Comparison of ENCODE assay signal across 13 cellular contexts in genomic region chr2:19369341-19369955, GRCh38. TPM values are rescaled to one million over a fixed set of nuclear protein-coding genes. Genes with fewer than 3 reads are reported as not detected.
DNase-seq lines count a peak whose midpoint lies in the region; ATAC-seq, FAIRE-seq and TF ChIP-seq lines count a peak whose summit lies in the region.
"Had no signal": no experiment of that assay in that cellular context is flagged by ENCODE, and none has a peak within 500 bp of the region (broad histone marks: within the 10 kb centered on the region; RNA-seq: fewer than 3 reads in every experiment).

No MANE protein-coding gene starts in this region.

- DNase-seq in A549 (ENCODE audit: low read depth in 1 of 2, low spot score in 1 of 2): peak in 1 of 2 experiments; percentile 58
- DNase-seq in HCEC 1CT: peak; percentile 59
- peak; percentile 68 for DNase-seq in PC-3
- peak; percentile 74 for DNase-seq in fibroblast of the aortic adventitia (ENCODE audit: low read depth)
- DNase-seq: activated CD4-positive, CD25-positive, alpha-beta regulatory T cell treated with anti-CD3 and anti-CD28 coated beads, Interleukin-2, amount 50 U/mL, for 72 hours; CD8-positive, alpha-beta memory T cell; NCI-H1930; stimulated activated CD8-positive, alpha-beta memory T cell treated with anti-CD3 and anti-CD28 coated beads, Interleukin-4, amount 100 ng/mL, for 48 hours had no signal

- ATAC-seq in A549: peak; percentile 48 to 84; a peak in 4 of 6 replicates
- peak; percentile 74 for ATAC-seq in PC-3
- no peak for ATAC-seq in GM19397 (IDR thresholded peaks at IDR 0.05; ENCODE audit: unreplicated experiment)
- no peak for ATAC-seq in HG02885 (IDR thresholded peaks at IDR 0.05; ENCODE audit: poor library complexity, unreplicated experiment)
- ATAC-seq in HG03354 (IDR thresholded peaks at IDR 0.05; ENCODE audit: poor library complexity, severe bottlenecking, unreplicated experiment): no peak
- no peak for ATAC-seq in HG02970 (IDR thresholded peaks at IDR 0.05; ENCODE audit: low FRiP score, unreplicated experiment)

- intact Hi-C loops in PC-3 (cut with micrococcal nuclease): loop anchor here (1.0 to 2.0 kb wide), 4 partner anchors 169 to 494 kb away; no protein-coding TSS in a partner anchor

- WGBS in A549 (ENCODE audit: missing lambda C conversion rate): 56% methylated on average over 2 of the region's 2 CpGs

- no peak overlapping the region for H2AFZ ChIP-seq in PC-3 (ENCODE audit: low read length)

- no peaks in the 10 kb centered on the region for H3F3A ChIP-seq in PC-3 (ENCODE audit: low read length, unreplicated experiment)

- no peak overlapping the region for H3K4me2 ChIP-seq in A549
- no peak overlapping the region for H3K4me2 ChIP-seq in PC-3 (ENCODE audit: low read length)

- H4K20me1 ChIP-seq in PC-3 (ENCODE audit: low read length): no peaks in the 10 kb centered on the region

- no peak overlapping the region for H3K9ac ChIP-seq in PC-3 (ENCODE audit: low read length)

- H3K4me3 ChIP-seq in A549 (no peak overlapping the region), PC-3 (ENCODE audit: low read length) (no peak overlapping the region), fibroblast of the aortic adventitia (ENCODE audit: low read depth, low read length) (no peak overlapping the region)
- H3K4me3 ChIP-seq: prostate gland had no signal

- TF ChIP-seq CTCF in A549 (IDR thresholded peaks at IDR 0.05) (peak; percentile 61), PC-3 (conservative IDR thresholded peaks at IDR 0.05; ENCODE audit: low read depth, low read length) (peak; percentile 83), fibroblast of the aortic adventitia (IDR thresholded peaks at IDR 0.05; ENCODE audit: insufficient read depth, low read length) (peak; percentile 70)

- H3K9me3 ChIP-seq in A549 (no peaks in the 10 kb centered on the region), PC-3 (ENCODE audit: low read length) (no peaks in the 10 kb centered on the region)
- H3K9me3 ChIP-seq: prostate gland had no signal

- H3K79me2 ChIP-seq in PC-3 (ENCODE audit: low read length): no peaks in the 10 kb centered on the region

- TF ChIP-seq EP300 in A549 (IDR thresholded peaks at IDR 0.05): no peak

- CTCF ChIA-PET in A549 (lab: Yijun Ruan, JAX) (interaction anchor here (0.6 to 5.4 kb wide), 45 partner anchors 8 to 925 kb away, joined by 3 to 61 read pairs (median 4); partner anchors contain the start of gene OSR1), PC-3 (lab: Charles Lee) (interaction anchor here (0.5 to 1.2 kb wide), 7 partner anchors 200 to 927 kb away, joined by 3 to 9 read pairs (median 5); no protein-coding TSS in a partner anchor)

- TF ChIP-seq RAD21 in A549 (conservative IDR thresholded peaks at IDR 0.05 in 1 of 2, IDR thresholded peaks at IDR 0.05 in 1 of 2): peak; percentile 81 to 84

- BruUV-seq in PC-3 (replicated peaks; lab: Mats Ljungman, UMichigan): no TSS peak

- no peak for FAIRE-seq in A549 (lab: Jason Lieb, UNC)

- H3K9me2 ChIP-seq in PC-3 (replicated peaks; ENCODE audit: low read length): no peaks in the 10 kb centered on the region

- H3K4me1 ChIP-seq in A549 (no peaks in the 10 kb centered on the region), PC-3 (ENCODE audit: insufficient read depth, low read length) (no peaks in the 10 kb centered on the region)
- H3K4me1 ChIP-seq: prostate gland had no signal

- H3K36me3 ChIP-seq in PC-3 (ENCODE audit: low read depth, low read length): no peaks in the 10 kb centered on the region
- H3K36me3 ChIP-seq: prostate gland had no signal

- H3K27ac ChIP-seq in A549 (peak overlapping the region in 1 of 2 experiments; percentile 34; a peak in 3 of 6 replicates), PC-3 (ENCODE audit: low read length) (no peak overlapping the region)
- H3K27ac ChIP-seq: prostate gland had no signal

- no peaks in the 10 kb centered on the region for H3K27me3 ChIP-seq in PC-3 (ENCODE audit: low read length)

- POLR2A ChIA-PET in A549 (lab: Yijun Ruan, JAX): interaction anchor here (0.7 to 1.0 kb wide), 2 partner anchors 22 to 378 kb away, joined by 3 to 4 read pairs; no protein-coding TSS in a partner anchor
- POLR2A ChIA-PET in PC-3 (lab: Charles Lee; ENCODE audit: unreplicated experiment): no interaction called here

- no peak for TF ChIP-seq POLR2A in A549 (IDR thresholded peaks at IDR 0.05; ENCODE audit: low read length)

TF ChIP-seq in A549, 52 proteins besides CTCF, POLR2A, EP300 and RAD21:
- no peak for TF ChIP-seq GATA3 (IDR thresholded peaks at IDR 0.05; ENCODE audit: borderline replicate concordance)
- TF ChIP-seq SMC3 (IDR thresholded peaks at IDR 0.05): peak; percentile 83

RNA-seq across cellular contexts. Expression of gene OSR1, which starts 11.0 kb away (rescaled TPM):
- polyA plus RNA-seq in A549 (2011; rRNA removed) (1.5 and 1.8 TPM in 2 replicates), A549 (2017; fragmentation: RNase III; extraction: RNeasy Plus Mini Kit Qiagen cat#74134 plus additional on column Dnase treatment) (3.9 to 4.5 TPM (median 4.4 TPM) in 3 replicates)
- polyA plus RNA-seq in A549 (2012; cell fraction: cytosol; rRNA removed): 3.7 and 4.4 TPM in 2 replicates
- polyA plus RNA-seq in A549 (2012; cell fraction: nucleus; rRNA removed): 6.4 and 8.1 TPM in 2 replicates
- 1.6 and 1.7 TPM in 2 replicates for polyA minus RNA-seq in A549 (2011; rRNA and poly(A)+ RNA removed)
- total RNA-seq in PC-3 (2014; rRNA removed) (30.6 and 33.5 TPM in 2 replicates), fibroblast of the aortic adventitia (ENCODE audit: low replicate concordance) (35.8 and 117 TPM in 2 replicates)
- total RNA-seq: CD8-positive, alpha-beta memory T cell had no signal
- polyA plus RNA-seq: CD8-positive, alpha-beta memory T cell had no signal

Comparison
In these comparisons a context has a peak if more than half of its experiments do, and no peak if none do; other contexts are left out.
1. ATAC-seq: peak in A549 (2 of 2) and PC-3 (single experiment); none in GM19397 (single experiment), HG02885 (single experiment), HG03354 (single experiment) and HG02970 (single experiment).
2. Peak in every context shown above with its lines, with median percentiles within 50 percentile points of each other: CTCF ChIP-seq.